In genomic region chr1:223221686-223222085, GRCh38 we compare ENCODE assay signal across 27 cellular contexts.
A peak's percentile ranks its signal among the peaks of the same experiment; 100 is the strongest.
DNase-seq lines count a peak whose midpoint lies in the region; ATAC-seq and TF ChIP-seq lines count a peak whose summit lies in the region.
"Had no signal": no experiment of that assay in that cellular context is flagged by ENCODE, and none has a peak within 500 bp of the region (broad histone marks: within the 10 kb centered on the region; RNA-seq: fewer than 3 reads in every experiment).

No MANE protein-coding gene starts in this region.

- no peak overlapping the region for H2BK12ac ChIP-seq in H9 (ENCODE audit: insufficient read length, low read depth, low read length)

- no peak overlapping the region; the same call in 1 of the 2 replicates for H3K14ac ChIP-seq in H9 (ENCODE audit: insufficient read depth, low read length)

- WGBS in H9 (ENCODE audit: extremely low coverage, insufficient read length, low lambda C conversion rate), result no CpG with 5 or more reads among the region's 8 CpGs

- no peak overlapping the region for H3K27ac Mint-ChIP-seq in H9
- H3K27ac Mint-ChIP-seq: B cell; CD8-positive, alpha-beta T cell had no signal

- no peaks in the 10 kb centered on the region for H3K23me2 ChIP-seq in H9 (ENCODE audit: insufficient read length, low read depth, low read length, poor library complexity, severe bottlenecking)

- peaks cover 4 to 13% (median 11%) of the 10 kb centered on the region in 3 experiments for H3K36me3 Mint-ChIP-seq in H9 (ENCODE audit: insufficient read depth in 1 of 3, low read depth in 3 of 3)

- no peak overlapping the region for H2BK5ac ChIP-seq in H9 (ENCODE audit: insufficient read length, low read length)

- no peak overlapping the region for H3K56ac ChIP-seq in H9 (ENCODE audit: insufficient read length, low read depth, low read length)

- H3K27me3 Mint-ChIP-seq in H9 (ENCODE audit: low read depth), result peaks cover 17% of the 10 kb centered on the region

- H3K9me3 ChIP-seq in H9 (ENCODE audit: control insufficient read depth, low read depth, low read length), result peaks cover 11% of the 10 kb centered on the region

- H3K4me1 Mint-ChIP-seq in H9, result no peaks in the 10 kb centered on the region
- H3K4me1 Mint-ChIP-seq: B cell had no signal

- no peak overlapping the region for H2BK120ac ChIP-seq in H9 (ENCODE audit: low read depth, low read length, poor library complexity, severe bottlenecking)

- H3K23ac ChIP-seq in H9 (ENCODE audit: insufficient read length, low read depth, low read length), result no peak overlapping the region

- H3K4me1 ChIP-seq in H9 (ENCODE audit: insufficient read depth, low read length), result no peaks in the 10 kb centered on the region
- H3K4me1 ChIP-seq: Caco-2 had no signal

- no peaks in the 10 kb centered on the region for H3K79me2 ChIP-seq in H9 (ENCODE audit: insufficient read depth, low read length)

- H3K27me3 ChIP-seq in H9 (ENCODE audit: insufficient read depth, low read length), result no peaks in the 10 kb centered on the region

- no peak overlapping the region for H2BK20ac ChIP-seq in H9 (ENCODE audit: low read depth, low read length, poor library complexity, severe bottlenecking)

- H3K4me3 Mint-ChIP-seq in H9, result no peak overlapping the region
- H3K4me3 Mint-ChIP-seq: B cell; CD8-positive, alpha-beta T cell had no signal

- H4K20me1 ChIP-seq in H9 (ENCODE audit: control insufficient read depth, insufficient read depth, insufficient read length), result no peaks in the 10 kb centered on the region

- DNase-seq in activated CD8-positive, alpha-beta memory T cell treated with anti-CD3 and anti-CD28 coated beads for 24 hours, result peak; percentile 28
- no peak for DNase-seq in activated CD8-positive, alpha-beta memory T cell treated with anti-CD3 and anti-CD28 coated beads, Interleukin-2, amount 50 U/mL, for 48 hours
- DNase-seq in H9, result peak; percentile 10
- peak; percentile 12 for DNase-seq in left lobe of liver (ENCODE audit: low spot score)
- peak; percentile 7 for DNase-seq in stimulated activated CD8-positive, alpha-beta memory T cell treated with anti-CD3 and anti-CD28 coated beads, Interleukin-4, amount 100 ng/mL, for 48 hours
- DNase-seq in NAMALWA (ENCODE audit: low spot score), result no peak
- DNase-seq: Caco-2, DMS79 treated with DMSO at 0.1 percent for 48 hours, IMR-90, KG1, MM.1S, NCI-H1092, NCI-H1436, NCI-H187, NCI-H2081 treated with DMSO at 0.1 percent for 48 hours, NCI-H2171, NCI-H226, NCI-H510A, NCI-H69, SHP77 treated with DMSO at 0.1 percent for 48 hours had no signal

- no peak overlapping the region for H3T11ph ChIP-seq in H9 (ENCODE audit: low read length)

- H3K79me1 ChIP-seq in H9 (ENCODE audit: insufficient read depth, low read depth, low read length, poor library complexity, severe bottlenecking), result no peaks in the 10 kb centered on the region

- H2AFZ ChIP-seq in H9 (ENCODE audit: low read length), result no peak overlapping the region

- H3K27ac ChIP-seq in H9 (ENCODE audit: insufficient read length, low read depth, low read length), result no peak overlapping the region
- H3K27ac ChIP-seq: 22Rv1, C4-2B, RWPE1 had no signal

- TF ChIP-seq CTCF in H9 (conservative IDR thresholded peaks at IDR 0.05), result no peak

- peaks cover 17 to 19% of the 10 kb centered on the region in 2 experiments for H3K9me3 Mint-ChIP-seq in H9

- no peak overlapping the region for H3K4ac ChIP-seq in H9 (ENCODE audit: low read depth, low read length)

- H3K4me2 ChIP-seq in H9 (ENCODE audit: insufficient read depth, insufficient read length, low read length), result no peak overlapping the region

- no peak overlapping the region for H4K5ac ChIP-seq in H9 (ENCODE audit: insufficient read length, low read depth, low read length)

- H3K9ac ChIP-seq in H9 (ENCODE audit: extremely low read depth, insufficient read length, low read length), result no peak overlapping the region

- no peak overlapping the region for H3K18ac ChIP-seq in H9 (ENCODE audit: insufficient read length, low read depth, low read length)

- ATAC-seq in left lobe of liver (no peak), GM18517 (IDR thresholded peaks at IDR 0.05; ENCODE audit: unreplicated experiment) (no peak)
- ATAC-seq: CD8-positive, alpha-beta T cell; Panc1 had no signal

- H4K8ac ChIP-seq in H9 (replicated peaks; ENCODE audit: insufficient read length, low read depth, low read length), result no peak overlapping the region

- H4K91ac ChIP-seq in H9 (ENCODE audit: insufficient read length, low read depth, low read length), result no peak overlapping the region

- H2BK15ac ChIP-seq in H9 (ENCODE audit: low read depth, low read length), result no peak overlapping the region

- H2AK5ac ChIP-seq in H9 (ENCODE audit: insufficient read length, low read length), result no peak overlapping the region

Comparison
In these comparisons a context has a peak if more than half of its experiments do, and no peak if none do; other contexts are left out.
1. DNase-seq: peak in activated CD8-positive, alpha-beta memory T cell treated with anti-CD3 and anti-CD28 coated beads for 24 hours (single experiment), H9 (single experiment), left lobe of liver (single experiment) and stimulated activated CD8-positive, alpha-beta memory T cell treated with anti-CD3 and anti-CD28 coated beads, Interleukin-4, amount 100 ng/mL, for 48 hours (single experiment); none in activated CD8-positive, alpha-beta memory T cell treated with anti-CD3 and anti-CD28 coated beads, Interleukin-2, amount 50 U/mL, for 48 hours (single experiment) and NAMALWA (single experiment).